1 cellular context compared by ENCODE assay signal in genomic region chr4:49322610-49323572, GRCh38.
TF ChIP-seq lines count a peak whose summit lies in the region.
"Not testable (repeated sequence)": the region's sequence is repeated elsewhere in the genome, so short reads cannot be mapped to it uniquely, and the experiment has no call there.

No MANE protein-coding gene starts in this region.

TF ChIP-seq in K562, 482 proteins besides CTCF, POLR2A, EP300 and RAD21:
- peak; percentile 36 for TF ChIP-seq HNRNPLL (IDR thresholded peaks at IDR 0.05; ENCODE audit: low read depth, low read length, poor library complexity, severe bottlenecking)
- TF ChIP-seq EGR1 (conservative IDR thresholded peaks at IDR 0.05) = peak; percentile 44
- peak; percentile 48; the same call in 1 of the 2 replicates for TF ChIP-seq CBFA2T3 (IDR thresholded peaks at IDR 0.05)
- TF ChIP-seq TBL1XR1 (IDR thresholded peaks at IDR 0.05; ENCODE audit: low read length in 2 of 2) = 0 out of 4 replicates have a peak, but pooled peaks of 1 of the 2 experiments have one; percentile 59
- peak; percentile 34; the same call in 1 of the 2 replicates for TF ChIP-seq TEAD4 (IDR thresholded peaks at IDR 0.05; ENCODE audit: low read length)
- TF ChIP-seq TEAD4 (CRISPR knock-in tag; IDR thresholded peaks at IDR 0.05; ENCODE audit: borderline replicate concordance) = not testable (repeated sequence)
- peak; percentile 38; the same call in 1 of the 2 replicates for TF ChIP-seq ZBTB7A (IDR thresholded peaks at IDR 0.05; ENCODE audit: borderline replicate concordance, control insufficient read depth, low read depth, low read length)
- 0 out of 2 replicates have a peak, but pooled peaks have one; percentile 9 for TF ChIP-seq RFX5 (IDR thresholded peaks at IDR 0.05; ENCODE audit: low read depth, low read length)
- TF ChIP-seq HMBOX1 (IDR thresholded peaks at IDR 0.05) = peak; percentile 22; the same call in 1 of the 2 replicates
- peak; percentile 74 for TF ChIP-seq STAT5A (IDR thresholded peaks at IDR 0.05; ENCODE audit: borderline replicate concordance, low read length)
- TF ChIP-seq TAL1 (IDR thresholded peaks at IDR 0.05) = peak; percentile 10; the same call in 1 of the 2 replicates
- 0 out of 2 replicates have a peak, but pooled peaks have one; percentile 29 for TF ChIP-seq SMAD4 (CRISPR knock-in tag; conservative IDR thresholded peaks at IDR 0.05)
- peak; percentile 39; the same call in 1 of the 2 replicates for TF ChIP-seq CBFA2T2 (conservative IDR thresholded peaks at IDR 0.05)
- peak; percentile 45; the same call in 1 of the 2 replicates for TF ChIP-seq DPF2 (IDR thresholded peaks at IDR 0.05)
- 0 out of 4 replicates have a peak, but pooled peaks of 1 of the 2 experiments have one; percentile 4 for TF ChIP-seq RCOR1 (IDR thresholded peaks at IDR 0.05; ENCODE audit: borderline replicate concordance in 1 of 2, low read depth in 2 of 2, low read length in 2 of 2)
